Comparison of ENCODE assay signal across 14 cellular contexts in the genomic region with DNA sequence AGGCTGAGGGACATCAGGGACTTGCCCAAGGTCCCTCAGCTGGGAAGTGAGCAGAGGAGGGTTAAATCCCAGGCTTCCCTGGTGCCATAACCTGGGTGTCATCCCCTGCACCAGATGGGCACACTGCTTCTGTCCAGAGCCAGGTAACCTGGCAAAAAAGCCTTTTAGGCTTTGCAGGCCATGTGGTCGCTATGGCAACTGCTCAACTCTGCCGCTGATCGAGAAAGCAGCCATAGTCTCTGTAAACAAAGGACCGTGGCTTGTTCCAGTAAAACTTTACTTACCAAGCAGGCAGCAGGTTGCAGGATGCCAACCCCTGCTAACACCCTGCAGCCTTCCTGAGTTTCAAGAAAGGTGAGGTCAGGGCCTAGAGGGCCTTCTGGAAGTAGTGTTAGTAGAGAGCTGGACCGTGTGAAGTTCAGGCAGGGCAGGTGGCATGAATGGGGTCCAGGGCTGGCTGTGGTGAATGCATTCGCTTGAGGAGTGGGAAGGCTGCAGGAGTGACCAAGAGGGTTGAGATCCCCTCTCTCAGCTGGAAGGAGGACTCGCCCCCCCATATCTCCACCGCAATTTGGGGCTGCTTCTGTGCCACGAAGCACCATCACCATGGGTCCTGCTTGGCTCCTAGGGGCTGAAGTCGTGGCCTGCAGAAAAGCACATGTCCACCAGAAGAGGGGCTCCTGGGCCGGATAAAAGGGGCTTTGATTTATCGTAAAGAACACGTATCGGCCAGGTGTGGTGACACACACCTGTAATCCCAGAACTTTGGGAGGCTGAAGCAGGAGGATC.
DNase-seq lines count a peak whose midpoint lies in the region; ATAC-seq lines count a peak whose summit lies in the region.
"Had no signal": no experiment of that assay in that cellular context is flagged by ENCODE, and none has a peak within 500 bp of the region (broad histone marks: within the 10 kb centered on the region; RNA-seq: fewer than 3 reads in every experiment).

No MANE protein-coding gene starts in this region.

- no peak overlapping the region for H3K4ac ChIP-seq in trophoblast cell (ENCODE audit: low read depth, low read length)

- H4K8ac ChIP-seq in trophoblast cell (ENCODE audit: low read depth, low read length): no peak overlapping the region

- H3K79me1 ChIP-seq in trophoblast cell (ENCODE audit: low read length): no peaks in the 10 kb centered on the region

- H3K4me3 ChIP-seq in muscle layer of colon (ENCODE audit: low read depth in 1 of 2, low read length in 2 of 2) (no peak overlapping the region), trophoblast cell (ENCODE audit: low read depth, low read length) (no peak overlapping the region)
- H3K4me3 ChIP-seq: breast epithelium had no signal

- H3K79me2 ChIP-seq in trophoblast cell (ENCODE audit: control insufficient read depth, insufficient read depth, low read length, poor library complexity): no peaks in the 10 kb centered on the region

- H3K4me2 ChIP-seq in trophoblast cell (ENCODE audit: low read length): no peak overlapping the region
- H3K4me2 ChIP-seq: KMS-11 had no signal

- no peak overlapping the region for H2BK12ac ChIP-seq in trophoblast cell (ENCODE audit: low read length)

- peaks cover 16% of the 10 kb centered on the region for H3K4me1 Mint-ChIP-seq in activated T-helper 17 cell treated with anti-CD3 and anti-CD28 coated beads, Interleukin-2, amount 50 U/mL, for 72 hours
- H3K4me1 Mint-ChIP-seq: CD14-positive monocyte had no signal

- peaks cover 22% of the 10 kb centered on the region for H3K36me3 Mint-ChIP-seq in activated T-helper 17 cell treated with anti-CD3 and anti-CD28 coated beads, Interleukin-2, amount 50 U/mL, for 72 hours (ENCODE audit: low read depth)

- H2AK5ac ChIP-seq in trophoblast cell (ENCODE audit: low read length): no peak overlapping the region

- ATAC-seq in activated T-helper 17 cell treated with anti-CD3 and anti-CD28 coated beads, Interleukin-2, amount 50 U/mL, for 72 hours (replicated peaks): no peak
- no peak for ATAC-seq in GM21576 (IDR thresholded peaks at IDR 0.05; ENCODE audit: unreplicated experiment)

- no peaks in the 10 kb centered on the region for H3K9me3 Mint-ChIP-seq in activated T-helper 17 cell treated with anti-CD3 and anti-CD28 coated beads, Interleukin-2, amount 50 U/mL, for 72 hours
- H3K9me3 Mint-ChIP-seq: activated naive CD4-positive, alpha-beta T cell treated with anti-CD3 and anti-CD28 coated beads for 36 hours had no signal

- no peak overlapping the region for H3K4me3 Mint-ChIP-seq in activated T-helper 17 cell treated with anti-CD3 and anti-CD28 coated beads, Interleukin-2, amount 50 U/mL, for 72 hours
- H3K4me3 Mint-ChIP-seq: activated naive CD4-positive, alpha-beta T cell treated with anti-CD3 and anti-CD28 coated beads for 36 hours; CD14-positive monocyte had no signal

- no peak overlapping the region for H4K12ac ChIP-seq in trophoblast cell (ENCODE audit: low read depth, low read length)

- H3K18ac ChIP-seq in trophoblast cell (ENCODE audit: low read length): no peak overlapping the region

- no peak overlapping the region for H2BK5ac ChIP-seq in trophoblast cell (ENCODE audit: low read depth, low read length, poor library complexity)

- H3K36me3 ChIP-seq in muscle layer of colon (ENCODE audit: insufficient read depth, low read length) (peaks cover 16% of the 10 kb centered on the region), trophoblast cell (ENCODE audit: control insufficient read depth in 1 of 2, insufficient read depth in 2 of 2, low read length in 2 of 2) (peaks cover 9 to 19% of the 10 kb centered on the region in 2 experiments)
- H3K36me3 ChIP-seq: breast epithelium had no signal

- no peak overlapping the region for H2AFZ ChIP-seq in trophoblast cell (ENCODE audit: insufficient read depth, low read length, poor library complexity)

- DNase-seq in NCI-H146 (lab: John Stamatoyannopoulos, UW) (peak; percentile 11), NCI-H146 treated with DMSO at 0.1 percent for 48 hours (lab: John Stamatoyannopoulos, UW; ENCODE audit: unreplicated experiment) (no peak), DMS153 treated with DMSO at 0.1 percent for 48 hours (lab: John Stamatoyannopoulos, UW; ENCODE audit: unreplicated experiment) (peak; percentile 20), trophoblast cell (no peak), NOMO-1 treated with DMSO at 0.1 percent for 48 hours (lab: John Stamatoyannopoulos, UW; ENCODE audit: unreplicated experiment) (no peak)
- DNase-seq: activated naive CD4-positive, alpha-beta T cell treated with anti-CD3 and anti-CD28 coated beads for 36 hours; NCI-H1694 treated with DMSO at 0.1 percent for 48 hours; NCI-H524 treated with DMSO at 0.1 percent for 48 hours had no signal

- peak overlapping the region; percentile 46 for H3K27ac Mint-ChIP-seq in activated T-helper 17 cell treated with anti-CD3 and anti-CD28 coated beads, Interleukin-2, amount 50 U/mL, for 72 hours
- H3K27ac Mint-ChIP-seq: activated naive CD4-positive, alpha-beta T cell treated with anti-CD3 and anti-CD28 coated beads for 36 hours; CD14-positive monocyte had no signal

- no peak overlapping the region for H2BK120ac ChIP-seq in trophoblast cell (ENCODE audit: insufficient read depth, low read length, poor library complexity)

- H3K27ac ChIP-seq in muscle layer of colon (ENCODE audit: low read depth, low read length): peak overlapping the region; percentile 55
- H3K27ac ChIP-seq in trophoblast cell (ENCODE audit: low read depth, low read length): no peak overlapping the region
- H3K27ac ChIP-seq: breast epithelium, KMS-11 had no signal

- H4K91ac ChIP-seq in trophoblast cell (ENCODE audit: low read depth, low read length): no peak overlapping the region

- no peak overlapping the region for H3K23ac ChIP-seq in trophoblast cell (ENCODE audit: low read length)

- H3K27me3 ChIP-seq in muscle layer of colon (ENCODE audit: control insufficient read depth in 1 of 2, insufficient read depth in 2 of 2, low read length in 2 of 2) (no peaks in the 10 kb centered on the region), trophoblast cell (ENCODE audit: insufficient read depth, low read length) (no peaks in the 10 kb centered on the region)
- H3K27me3 ChIP-seq: breast epithelium had no signal

- no CpG with 5 or more reads among the region's 14 CpGs for WGBS in trophoblast cell (ENCODE audit: extremely low coverage, insufficient coverage, insufficient read length)

- H3K4me1 ChIP-seq in muscle layer of colon (ENCODE audit: insufficient read depth, low read length): peaks cover 40% of the 10 kb centered on the region
- no peaks in the 10 kb centered on the region for H3K4me1 ChIP-seq in trophoblast cell (ENCODE audit: control insufficient read depth in 1 of 2, insufficient read depth in 2 of 2, low read length in 2 of 2)
- H3K4me1 ChIP-seq: breast epithelium had no signal

- H3K9ac ChIP-seq in muscle layer of colon (ENCODE audit: low read length): no peak overlapping the region
- no peak overlapping the region for H3K9ac ChIP-seq in trophoblast cell (ENCODE audit: low read length)
- H3K9ac ChIP-seq: KMS-11 had no signal

- H3K27me3 Mint-ChIP-seq in activated T-helper 17 cell treated with anti-CD3 and anti-CD28 coated beads, Interleukin-2, amount 50 U/mL, for 72 hours: no peaks in the 10 kb centered on the region

- H3K9me3 ChIP-seq in muscle layer of colon (ENCODE audit: low read length) (no peaks in the 10 kb centered on the region), trophoblast cell (ENCODE audit: insufficient read depth, low read depth, low read length) (no peaks in the 10 kb centered on the region)
- H3K9me3 ChIP-seq: breast epithelium had no signal

- no peak overlapping the region for H3K14ac ChIP-seq in trophoblast cell (ENCODE audit: low read length)

Comparison
In these comparisons a context has a peak if more than half of its experiments do, and no peak if none do; other contexts are left out.
1. DNase-seq: peak in NCI-H146 (single experiment) and DMS153 treated with DMSO at 0.1 percent for 48 hours (single experiment); none in NCI-H146 treated with DMSO at 0.1 percent for 48 hours (single experiment), trophoblast cell (0 of 2) and NOMO-1 treated with DMSO at 0.1 percent for 48 hours (single experiment).